ENCODE assay signal across 30 cellular contexts in the genomic region with DNA sequence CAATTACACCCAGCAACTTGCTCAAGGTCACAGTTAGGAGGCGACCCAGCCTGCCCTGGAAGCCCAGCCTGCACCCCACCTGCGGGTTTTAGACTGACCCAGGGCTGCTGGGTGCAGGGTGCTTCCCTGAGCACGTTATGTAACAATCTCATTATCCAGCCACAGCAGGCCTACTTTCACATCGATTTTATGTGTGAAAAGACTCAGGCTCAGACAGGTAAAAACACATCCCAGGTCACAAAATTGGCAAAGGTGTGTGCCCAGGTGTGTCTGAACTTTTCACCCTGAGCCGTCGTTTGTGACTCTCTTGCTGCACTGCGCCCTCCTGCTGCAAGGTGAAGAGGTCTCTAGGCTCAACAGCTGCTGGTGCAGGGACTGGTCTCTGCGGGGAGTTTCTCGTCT.
DNase-seq lines count a peak whose midpoint lies in the region; ATAC-seq, FAIRE-seq and TF ChIP-seq lines count a peak whose summit lies in the region.
"Had no signal": no experiment of that assay in that cellular context is flagged by ENCODE, and none has a peak within 500 bp of the region (broad histone marks: within the 10 kb centered on the region; RNA-seq: fewer than 3 reads in every experiment).

No MANE protein-coding gene starts in this region.

- H3K4me3 ChIP-seq in breast epithelium (no peak overlapping the region), body of pancreas (no peak overlapping the region), keratinocyte (ENCODE audit: control insufficient read depth in 2 of 3, extremely low read depth in 1 of 3, insufficient read depth in 2 of 3, low read depth in 1 of 3, low read length in 3 of 3) (peak overlapping the region in 1 of 3 experiments; percentile 11), testis (no peak overlapping the region), right atrium auricular region (no peak overlapping the region)
- H3K4me3 ChIP-seq: MG63, stomach, tibial artery had no signal

- peak; percentile 83 for FAIRE-seq in keratinocyte (lab: Jason Lieb, UNC)
- no peak for FAIRE-seq in GM12892 (lab: Jason Lieb, UNC)
- FAIRE-seq: H54 had no signal

- no TSS peak for BruUV-seq in MCF 10A (replicated peaks; lab: Mats Ljungman, UMichigan)

- WGBS in body of pancreas, 2 donors: 21 to 34% methylated on average over 7 to 9 of the region's 9 CpGs
- 79 to 80% methylated on average over 5 to 9 of the region's 9 CpGs for WGBS in testis, 2 donors

- TF ChIP-seq CTCF in MCF 10A (IDR thresholded peaks at IDR 0.05; ENCODE audit: unreplicated experiment) (no peak), breast epithelium (IDR thresholded peaks at IDR 0.05) (no peak), body of pancreas (IDR thresholded peaks at IDR 0.05) (peak in 4 of 7 experiments; percentile 7 to 50 (median 11)), keratinocyte (optimal IDR thresholded peaks at IDR 0.05 in 1 of 3, IDR thresholded peaks at IDR 0.05 in 1 of 3, conservative IDR thresholded peaks at IDR 0.05 in 1 of 3; ENCODE audit: extremely low read depth in 1 of 3, insufficient read depth in 2 of 3, low read length in 3 of 3) (peak in 1 of 3 experiments; percentile 47), testis (IDR thresholded peaks at IDR 0.05) (no peak), right atrium auricular region (IDR thresholded peaks at IDR 0.05) (no peak)

- H3K9ac ChIP-seq in keratinocyte (ENCODE audit: control insufficient read depth, extremely low read depth, insufficient read depth, low read length): no peak overlapping the region

- peaks cover 5% of the 10 kb centered on the region for H3K36me3 Mint-ChIP-seq in MCF 10A (ENCODE audit: insufficient read depth, unreplicated experiment)
- H3K36me3 Mint-ChIP-seq: activated CD4-positive, alpha-beta memory T cell treated with anti-CD3 and anti-CD28 coated beads for 36 hours; CD4-positive, CD25-positive, alpha-beta regulatory T cell; naive B cell had no signal

- peak overlapping the region; percentile 69 for H3K4me2 ChIP-seq in keratinocyte (ENCODE audit: control insufficient read depth, extremely low read depth, insufficient read depth, low read depth, low read length)

- no peaks in the 10 kb centered on the region for H3K9me3 Mint-ChIP-seq in MCF 10A (ENCODE audit: unreplicated experiment)
- H3K9me3 Mint-ChIP-seq: activated CD4-positive, alpha-beta memory T cell treated with anti-CD3 and anti-CD28 coated beads for 36 hours; activated T-cell treated with anti-CD3 and anti-CD28 coated beads, Interleukin-2, amount 50 U/mL, for 72 hours; naive B cell; T-helper 2 cell treated with Interferon-gamma antibody and Interleukin-4, amounts not matched to agents 5 μg/mL and 100 μg/mL, for 36 hours had no signal

- H3K9me1 ChIP-seq in keratinocyte (ENCODE audit: control insufficient read depth, extremely low read depth, insufficient read depth, low read length): no peaks in the 10 kb centered on the region

- H3K9me3 ChIP-seq in breast epithelium: no peaks in the 10 kb centered on the region
- no peaks in the 10 kb centered on the region for H3K9me3 ChIP-seq in body of pancreas
- no peaks in the 10 kb centered on the region for H3K9me3 ChIP-seq in keratinocyte (ENCODE audit: control insufficient read depth, low read depth, low read length)
- no peaks in the 10 kb centered on the region for H3K9me3 ChIP-seq in testis
- H3K9me3 ChIP-seq in right atrium auricular region: no peaks in the 10 kb centered on the region
- H3K9me3 ChIP-seq: MG63, stomach, tibial artery had no signal

- intact Hi-C loops in MCF 10A (cut with micrococcal nuclease) (no loop called here), breast epithelium (cut with DNase I; ENCODE audit: low total_unique reads) (no loop called here), body of pancreas (cut with DNase I) (no loop called here), testis (cut with DNase I; ENCODE audit: low total_unique reads) (no loop called here)

- CTCF ChIA-PET in MCF 10A (lab: Yijun Ruan, JAX): interaction anchor here (1.6 kb wide), 1 partner anchor 9 kb away, joined by 3 read pairs; no protein-coding TSS in a partner anchor

- H3K27ac ChIP-seq in breast epithelium (peak overlapping the region in 1 of 2 donors; percentile 49), body of pancreas (peak overlapping the region; percentile 44 to 86 (median 78)), keratinocyte (ENCODE audit: control insufficient read depth, insufficient read depth, low read length) (no peak overlapping the region), testis (no peak overlapping the region), right atrium auricular region (no peak overlapping the region)
- H3K27ac ChIP-seq: stomach, tibial artery had no signal

- H3K36me3 ChIP-seq in breast epithelium (no peaks in the 10 kb centered on the region), body of pancreas (replicated peaks in 1 of 2; ENCODE audit: insufficient read depth in 1 of 2, low read depth in 2 of 2) (no peaks in the 10 kb centered on the region), keratinocyte (ENCODE audit: control insufficient read depth in 2 of 2, extremely low read depth in 1 of 2, insufficient read depth in 2 of 2, low read length in 2 of 2) (no peaks in the 10 kb centered on the region), testis (ENCODE audit: low read depth, missing control alignments) (no peaks in the 10 kb centered on the region), right atrium auricular region (no peaks in the 10 kb centered on the region)
- H3K36me3 ChIP-seq: MG63, stomach, tibial artery had no signal

- H4K20me1 ChIP-seq in keratinocyte (ENCODE audit: control insufficient read depth, extremely low read depth, insufficient read depth, low read length): no peaks in the 10 kb centered on the region

- ATAC-seq in body of pancreas: peak; percentile 86
- ATAC-seq: activated T-cell treated with anti-CD3 and anti-CD28 coated beads, Interleukin-2, amount 50 U/mL, for 72 hours; left lobe of liver; PC-3; sciatic nerve had no signal

- H3K4me1 ChIP-seq in breast epithelium (peaks cover 0 to 4% of the 10 kb centered on the region in 2 donors), body of pancreas (peaks cover 37% of the 10 kb centered on the region), keratinocyte (ENCODE audit: control insufficient read depth, extremely low read depth, insufficient read depth, low read length) (peaks cover 43% of the 10 kb centered on the region), testis (no peaks in the 10 kb centered on the region), right atrium auricular region (no peaks in the 10 kb centered on the region)
- H3K4me1 ChIP-seq: tibial artery had no signal

- no peaks in the 10 kb centered on the region for H3K27me3 ChIP-seq in breast epithelium
- H3K27me3 ChIP-seq in body of pancreas: no peaks in the 10 kb centered on the region
- no peaks in the 10 kb centered on the region for H3K27me3 ChIP-seq in keratinocyte (ENCODE audit: control insufficient read depth, extremely low read depth, insufficient read depth, low read length)
- no peaks in the 10 kb centered on the region for H3K27me3 ChIP-seq in testis
- no peaks in the 10 kb centered on the region for H3K27me3 ChIP-seq in right atrium auricular region
- H3K27me3 ChIP-seq: MG63, stomach, tibial artery had no signal

- dilution Hi-C loops in keratinocyte (cut with MboI; ENCODE audit: extremely low pct_ligation_motif_present, low sequenced_read_pairs): no loop called here

- H3K4me3 Mint-ChIP-seq in MCF 10A (ENCODE audit: unreplicated experiment): no peak overlapping the region
- H3K4me3 Mint-ChIP-seq: activated CD4-positive, alpha-beta memory T cell treated with anti-CD3 and anti-CD28 coated beads for 36 hours; activated T-cell treated with anti-CD3 and anti-CD28 coated beads, Interleukin-2, amount 50 U/mL, for 72 hours; CD4-positive, CD25-positive, alpha-beta regulatory T cell; naive B cell; T-helper 2 cell treated with Interferon-gamma antibody and Interleukin-4, amounts not matched to agents 5 μg/mL and 100 μg/mL, for 36 hours had no signal

- H3K27ac Mint-ChIP-seq in MCF 10A (ENCODE audit: low read depth, unreplicated experiment): no peak overlapping the region
- H3K27ac Mint-ChIP-seq: activated CD4-positive, alpha-beta memory T cell treated with anti-CD3 and anti-CD28 coated beads for 36 hours; activated T-cell treated with anti-CD3 and anti-CD28 coated beads, Interleukin-2, amount 50 U/mL, for 72 hours; T-helper 2 cell treated with Interferon-gamma antibody and Interleukin-4, amounts not matched to agents 5 μg/mL and 100 μg/mL, for 36 hours had no signal

- H3K27me3 Mint-ChIP-seq in MCF 10A (ENCODE audit: insufficient read depth, unreplicated experiment): no peaks in the 10 kb centered on the region
- H3K27me3 Mint-ChIP-seq: activated CD4-positive, alpha-beta memory T cell treated with anti-CD3 and anti-CD28 coated beads for 36 hours; CD4-positive, CD25-positive, alpha-beta regulatory T cell had no signal

- peaks cover 14% of the 10 kb centered on the region for H3K4me1 Mint-ChIP-seq in MCF 10A (ENCODE audit: insufficient read depth, unreplicated experiment)
- H3K4me1 Mint-ChIP-seq: CD4-positive, CD25-positive, alpha-beta regulatory T cell; naive B cell had no signal

- TF ChIP-seq POLR2A in breast epithelium (IDR thresholded peaks at IDR 0.05) (no peak), body of pancreas (IDR thresholded peaks at IDR 0.05) (peak in 1 of 3 donors; percentile 54), testis (IDR thresholded peaks at IDR 0.05) (no peak), GM12892 (IDR thresholded peaks at IDR 0.05; ENCODE audit: low read depth, low read length) (no peak)

- DNase-seq in MCF 10A (ENCODE audit: unreplicated experiment): peak; percentile 45
- no peak for DNase-seq in breast epithelium (ENCODE audit: low spot score in 2 of 2)
- DNase-seq in body of pancreas: peak; percentile 42 to 71 (median 62)
- no peak for DNase-seq in keratinocyte (ENCODE audit: low read depth, low spot score)
- DNase-seq in testis: no peak
- no peak for DNase-seq in GM12892 (ENCODE audit: insufficient read length)
- no peak for DNase-seq in right atrium auricular region (ENCODE audit: low spot score)
- no peak for DNase-seq in SW 1271 (lab: John Stamatoyannopoulos, UW)
- DNase-seq: activated CD4-positive, alpha-beta memory T cell treated with anti-CD3 and anti-CD28 coated beads for 36 hours; activated CD4-positive, CD25-positive, alpha-beta regulatory T cell treated with anti-CD3 and anti-CD28 coated beads, Interleukin-2, amount 50 U/mL, for 72 hours; activated naive CD4-positive, alpha-beta T cell treated with Interleukin-2 at 50 U/mL for 16 hours; activated T-cell treated with anti-CD3 and anti-CD28 coated beads, Interleukin-2, amount 50 U/mL, for 72 hours; AML-193; Calu3; CD4-positive, CD25-positive, alpha-beta regulatory T cell; KG1; MG63; naive B cell; NCI-H2081 treated with DMSO at 0.1 percent for 48 hours; NCI-H526; PC-3; SHP77; stimulated activated CD4-positive, alpha-beta T cell treated with anti-CD3 and anti-CD28 coated beads, Interleukin-12 subunit alpha, Interleukin-12 subunit beta, amount 100 ng/mL, for 4 hours; stimulated activated CD4-positive, alpha-beta T cell treated with anti-CD3 and anti-CD28 coated beads, Interleukin-4, amount 100 ng/mL, for 1 hour; stomach; tibial artery had no signal

- no peaks in the 10 kb centered on the region for H3K79me2 ChIP-seq in keratinocyte (ENCODE audit: control insufficient read depth, insufficient read depth, low read length)

- H2AFZ ChIP-seq in keratinocyte (ENCODE audit: control insufficient read depth, low read length): no peak overlapping the region

- POLR2A ChIA-PET in MCF 10A (lab: Yijun Ruan, JAX): interaction anchor here (0.7 kb wide), 1 partner anchor 177 kb away, joined by 3 read pairs; no protein-coding TSS in a partner anchor

Comparison
In these comparisons a context has a peak if more than half of its experiments do, and no peak if none do; other contexts are left out.
1. DNase-seq: peak in MCF 10A (single experiment) and body of pancreas (4 of 4); none in breast epithelium (0 of 2), keratinocyte (single experiment), testis (single experiment), GM12892 (single experiment), right atrium auricular region (single experiment) and SW 1271 (0 of 2).
2. CTCF ChIP-seq: peak in body of pancreas (4 of 7); none in MCF 10A (single experiment), breast epithelium (0 of 3), testis (0 of 3) and right atrium auricular region (0 of 2).
3. H3K27ac ChIP-seq: peak in body of pancreas (4 of 4); none in keratinocyte (single experiment), testis (0 of 2) and right atrium auricular region (0 of 2).